In genomic region chr2:8382485-8382884, GRCh38 we compare ENCODE assay signal across 21 cellular contexts.
DNase-seq lines count a peak whose midpoint lies in the region; ATAC-seq and TF ChIP-seq lines count a peak whose summit lies in the region.
"Had no signal": no experiment of that assay in that cellular context is flagged by ENCODE, and none has a peak within 500 bp of the region (broad histone marks: within the 10 kb centered on the region; RNA-seq: fewer than 3 reads in every experiment).

No MANE protein-coding gene starts in this region.

- no peak overlapping the region for H4K8ac ChIP-seq in mesendoderm (ENCODE audit: low read depth, low read length)

- no peaks in the 10 kb centered on the region for H3K79me2 ChIP-seq in mesendoderm (ENCODE audit: control insufficient read depth, insufficient read depth, low read length)

- no peak overlapping the region for H3K27ac ChIP-seq in endodermal cell (ENCODE audit: low read depth, low read length)
- H3K27ac ChIP-seq in mesendoderm (ENCODE audit: low read depth, low read length), result no peak overlapping the region
- H3K27ac ChIP-seq: 22Rv1, A549, GM23248 had no signal

- in situ Hi-C loops in GM13976 (cut with MboI; ENCODE audit: low sequenced_read_pairs, unreplicated experiment), result no loop called here

- H3K4me1 Mint-ChIP-seq in activated T-helper 17 cell treated with anti-CD3 and anti-CD28 coated beads, Interleukin-2, amount 50 U/mL, for 72 hours, result peaks cover 47% of the 10 kb centered on the region
- H3K4me1 Mint-ChIP-seq in endodermal cell, result peaks cover 21% of the 10 kb centered on the region

- WGBS in endodermal cell (ENCODE audit: insufficient coverage in 1 of 2, insufficient read length in 1 of 2), 2 experiments, result 81 to 90% methylated on average over 3 to 4 of the region's 4 CpGs
- no CpG with 5 or more reads among the region's 4 CpGs for WGBS in mesendoderm (ENCODE audit: extremely low coverage, insufficient coverage, low lambda C conversion rate)

- no peak overlapping the region for H3K4ac ChIP-seq in mesendoderm (ENCODE audit: low read depth, low read length)

- H2AK5ac ChIP-seq in mesendoderm (ENCODE audit: low read length), result no peak overlapping the region

- H3K27me3 ChIP-seq in endodermal cell (ENCODE audit: control insufficient read depth, insufficient read depth, low read length, poor library complexity, severe bottlenecking), result no peaks in the 10 kb centered on the region
- no peaks in the 10 kb centered on the region for H3K27me3 ChIP-seq in mesendoderm (ENCODE audit: insufficient read depth, low read length, poor library complexity)

- H3K4me3 Mint-ChIP-seq in activated T-helper 17 cell treated with anti-CD3 and anti-CD28 coated beads, Interleukin-2, amount 50 U/mL, for 72 hours, result no peak overlapping the region
- H3K4me3 Mint-ChIP-seq in endodermal cell, result no peak overlapping the region
- H3K4me3 Mint-ChIP-seq: CD8-positive, alpha-beta T cell; H9 had no signal

- H3K79me1 ChIP-seq in mesendoderm (ENCODE audit: low read length), result no peaks in the 10 kb centered on the region

- ATAC-seq in activated T-helper 17 cell treated with anti-CD3 and anti-CD28 coated beads, Interleukin-2, amount 50 U/mL, for 72 hours (replicated peaks), result no peak
- ATAC-seq: A549; CD8-positive, alpha-beta T cell; HCT116 had no signal

- H3K27ac Mint-ChIP-seq in activated T-helper 17 cell treated with anti-CD3 and anti-CD28 coated beads, Interleukin-2, amount 50 U/mL, for 72 hours, result peak overlapping the region; percentile 56
- H3K27ac Mint-ChIP-seq in endodermal cell, result peak overlapping the region; percentile 9
- H3K27ac Mint-ChIP-seq: CD8-positive, alpha-beta T cell; H9 had no signal

- no peaks in the 10 kb centered on the region for H3K9me3 ChIP-seq in endodermal cell (ENCODE audit: control insufficient read depth, low read length)
- H3K9me3 ChIP-seq: A549, Caco-2 had no signal

- H3K9me3 Mint-ChIP-seq in activated T-helper 17 cell treated with anti-CD3 and anti-CD28 coated beads, Interleukin-2, amount 50 U/mL, for 72 hours, result no peaks in the 10 kb centered on the region
- no peaks in the 10 kb centered on the region for H3K9me3 Mint-ChIP-seq in endodermal cell
- H3K9me3 Mint-ChIP-seq: CD8-positive, alpha-beta T cell; H9 had no signal

- H3K4me1 ChIP-seq in endodermal cell (ENCODE audit: control insufficient read depth, insufficient read depth, low read length), result peaks cover 4% of the 10 kb centered on the region
- H3K4me1 ChIP-seq in mesendoderm (ENCODE audit: control insufficient read depth, low read depth, low read length), result no peaks in the 10 kb centered on the region
- H3K4me1 ChIP-seq: A549, Caco-2 had no signal

- H3K56ac ChIP-seq in mesendoderm (ENCODE audit: low read length), result no peak overlapping the region

- DNase-seq in NCI-H2171 treated with DMSO at 0.1 percent for 48 hours (lab: John Stamatoyannopoulos, UW), result peak; percentile 45
- no peak for DNase-seq in NCI-H2171 (lab: John Stamatoyannopoulos, UW)
- peak; percentile 63 for DNase-seq in endodermal cell
- DNase-seq in mesendoderm, result peak; percentile 31
- no peak for DNase-seq in GM13976 (ENCODE audit: low spot score)
- no peak for DNase-seq in cortex of kidney (lab: John Stamatoyannopoulos, UW)
- DNase-seq in GM03348 (ENCODE audit: low spot score), result no peak
- DNase-seq: ACHN; C1 segment of cervical spinal cord; Caco-2; CD8-positive, alpha-beta T cell; DMS153; DMS79; EL; GDM1; GM23248; H9 had no signal

- H3K36me3 ChIP-seq in endodermal cell (ENCODE audit: control insufficient read depth, insufficient read depth, low read length), result no peaks in the 10 kb centered on the region
- H3K36me3 ChIP-seq in mesendoderm (ENCODE audit: control insufficient read depth, insufficient read depth, low read length), result no peaks in the 10 kb centered on the region

- no peaks in the 10 kb centered on the region for H3K27me3 Mint-ChIP-seq in activated T-helper 17 cell treated with anti-CD3 and anti-CD28 coated beads, Interleukin-2, amount 50 U/mL, for 72 hours
- no peaks in the 10 kb centered on the region for H3K27me3 Mint-ChIP-seq in endodermal cell (ENCODE audit: insufficient read depth)

- no peak for TF ChIP-seq CTCF in endodermal cell (conservative IDR thresholded peaks at IDR 0.05)
- TF ChIP-seq CTCF in GM13976 (IDR thresholded peaks at IDR 0.05; ENCODE audit: borderline replicate concordance, control extremely low read depth, extremely low read depth, insufficient read depth, missing control alignments), result no peak

- H3K4me3 ChIP-seq in endodermal cell (ENCODE audit: low read length) (no peak overlapping the region), mesendoderm (ENCODE audit: low read length) (no peak overlapping the region)
- H3K4me3 ChIP-seq: A549, GM23248 had no signal

- H2BK15ac ChIP-seq in mesendoderm (replicated peaks; ENCODE audit: low read depth), result no peak overlapping the region

- H3K18ac ChIP-seq in mesendoderm (ENCODE audit: low read length), result no peak overlapping the region

- H3K9ac ChIP-seq in endodermal cell (ENCODE audit: extremely low read depth, low read length, poor library complexity, severe bottlenecking) (no peak overlapping the region), mesendoderm (ENCODE audit: low read length) (no peak overlapping the region)
- H3K9ac ChIP-seq: GM23248 had no signal

- no peak overlapping the region for H4K5ac ChIP-seq in mesendoderm (ENCODE audit: low read length)

- peaks cover 45% of the 10 kb centered on the region for H3K36me3 Mint-ChIP-seq in activated T-helper 17 cell treated with anti-CD3 and anti-CD28 coated beads, Interleukin-2, amount 50 U/mL, for 72 hours (ENCODE audit: low read depth)
- no peaks in the 10 kb centered on the region for H3K36me3 Mint-ChIP-seq in endodermal cell (ENCODE audit: low read depth)
- H3K36me3 Mint-ChIP-seq: CD8-positive, alpha-beta T cell had no signal

- H3K23ac ChIP-seq in mesendoderm (ENCODE audit: low read length), result no peak overlapping the region

- H2BK120ac ChIP-seq in mesendoderm (ENCODE audit: low read depth, low read length), result no peak overlapping the region

- H2BK5ac ChIP-seq in mesendoderm (ENCODE audit: low read length), result no peak overlapping the region

- H3K4me2 ChIP-seq in mesendoderm (ENCODE audit: low read length), result no peak overlapping the region
- H3K4me2 ChIP-seq: A549 had no signal

Comparison
In these comparisons a context has a peak if more than half of its experiments do, and no peak if none do; other contexts are left out.
1. DNase-seq: peak in NCI-H2171 treated with DMSO at 0.1 percent for 48 hours (single experiment), endodermal cell (single experiment) and mesendoderm (single experiment); none in NCI-H2171 (single experiment), GM13976 (single experiment), cortex of kidney (single experiment) and GM03348 (single experiment).